8 cellular contexts compared by ENCODE assay signal in the genomic region with DNA sequence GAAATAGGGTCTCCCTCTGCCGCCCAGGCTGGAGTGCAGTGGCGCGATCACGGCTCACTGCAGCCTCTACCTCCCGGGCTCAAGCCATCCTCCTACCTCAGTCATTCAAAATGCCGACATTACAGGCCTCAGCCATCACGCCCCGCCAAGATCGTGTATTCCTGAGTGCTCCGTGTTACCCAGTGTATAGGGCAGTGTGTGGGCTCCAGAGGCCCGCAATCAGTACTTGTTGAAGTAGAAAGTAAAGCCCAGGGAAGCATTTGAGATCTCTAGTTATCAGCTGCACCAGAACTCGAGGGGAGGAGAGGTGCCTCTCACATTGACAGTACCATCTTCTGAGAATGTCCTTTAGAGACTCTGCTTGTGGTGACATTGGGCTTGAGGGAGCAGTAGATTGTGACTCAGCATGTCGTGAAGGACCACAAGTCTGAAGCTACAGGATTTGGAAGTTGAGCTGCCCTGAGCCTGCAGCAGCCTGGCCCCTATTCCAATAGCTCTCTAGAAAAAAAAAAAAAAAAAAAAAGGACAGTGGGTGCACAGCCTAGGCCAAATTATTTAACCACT. TPM values are rescaled to one million over a fixed set of nuclear protein-coding genes. Genes with fewer than 3 reads are reported as not detected.
DNase-seq lines count a peak whose midpoint lies in the region; FAIRE-seq and TF ChIP-seq lines count a peak whose summit lies in the region.

No MANE protein-coding gene starts in this region.

- H3K27me3 Mint-ChIP-seq in astrocyte (ENCODE audit: low read depth, unreplicated experiment) = peaks cover 2% of the 10 kb centered on the region

- peaks cover 1% of the 10 kb centered on the region for H3K36me3 Mint-ChIP-seq in astrocyte (ENCODE audit: low read depth, unreplicated experiment)

- H3K4me3 ChIP-seq in astrocyte (ENCODE audit: insufficient read depth, low read depth, low read length) = no peak overlapping the region
- H3K4me3 ChIP-seq in kidney (ENCODE audit: low read length in 2 of 2) = no peak overlapping the region

- DNase-seq in NOMO-1 treated with DMSO at 0.1 percent for 48 hours (lab: John Stamatoyannopoulos, UW; ENCODE audit: unreplicated experiment) (peak; percentile 17), NOMO-1 treated with dmso at 0.1 percent for 144 hours (lab: John Stamatoyannopoulos, UW; ENCODE audit: unreplicated experiment) (no peak), MV-4-11 (lab: John Stamatoyannopoulos, UW) (peak; percentile 56), astrocyte (ENCODE audit: low read depth) (no peak), posterior vena cava (ENCODE audit: low spot score) (peak; percentile 41), ureter (ENCODE audit: low spot score) (no peak), kidney (no peak), GM20000 (ENCODE audit: low spot score) (no peak)

- peak overlapping the region; percentile 92 for H3K4me2 ChIP-seq in astrocyte (ENCODE audit: low read length)

- H3K4me1 Mint-ChIP-seq in astrocyte (ENCODE audit: low read depth, unreplicated experiment) = peaks cover 4% of the 10 kb centered on the region

- no peak overlapping the region for H3K9ac ChIP-seq in astrocyte (ENCODE audit: low read length)
- no peak overlapping the region for H3K9ac ChIP-seq in kidney (ENCODE audit: low read length in 2 of 2)

- peak overlapping the region; percentile 4 for H3K27ac ChIP-seq in astrocyte (ENCODE audit: low read depth, low read length)
- H3K27ac ChIP-seq in kidney (ENCODE audit: low read depth in 2 of 2, low read length in 2 of 2) = no peak overlapping the region

- no peaks in the 10 kb centered on the region for H3K36me3 ChIP-seq in astrocyte (ENCODE audit: insufficient read depth, low read length)
- H3K36me3 ChIP-seq in kidney (ENCODE audit: control insufficient read depth in 1 of 2, insufficient read depth in 2 of 2, low read length in 2 of 2) = no peaks in the 10 kb centered on the region

- H3K9me3 ChIP-seq in astrocyte (ENCODE audit: insufficient read depth, low read depth, low read length) (no peaks in the 10 kb centered on the region), kidney (ENCODE audit: control insufficient read depth in 1 of 2, low read length in 2 of 2) (no peaks in the 10 kb centered on the region)

- H3K9me3 Mint-ChIP-seq in astrocyte (ENCODE audit: unreplicated experiment) = no peaks in the 10 kb centered on the region

- peak overlapping the region; percentile 56 for H2AFZ ChIP-seq in astrocyte (ENCODE audit: low read depth, low read length)

- H3K79me2 ChIP-seq in astrocyte (ENCODE audit: insufficient read depth, low read length) = peaks cover 29% of the 10 kb centered on the region

- H4K20me1 ChIP-seq in astrocyte (ENCODE audit: insufficient read depth, low read length) = peaks cover 11% of the 10 kb centered on the region

- peak overlapping the region; percentile 45 for H3K27ac Mint-ChIP-seq in astrocyte (ENCODE audit: unreplicated experiment)

- intact Hi-C loops in posterior vena cava (cut with DNase I) = no loop called here
- intact Hi-C loops in kidney (cut with DNase I) = no loop called here

- H3K4me3 Mint-ChIP-seq in astrocyte (ENCODE audit: unreplicated experiment) = peak overlapping the region; percentile 93

- H3K27me3 ChIP-seq in astrocyte (ENCODE audit: insufficient read depth, low read length) = no peaks in the 10 kb centered on the region

- H3K4me1 ChIP-seq in astrocyte (ENCODE audit: insufficient read depth, low read length) (peaks cover 15% of the 10 kb centered on the region), kidney (ENCODE audit: control insufficient read depth in 1 of 2, insufficient read depth in 1 of 2, low read depth in 1 of 2, low read length in 2 of 2) (peaks cover 0 to 5% of the 10 kb centered on the region in 2 donors)

- no peak for FAIRE-seq in astrocyte (lab: Jason Lieb, UNC)
- FAIRE-seq in kidney (lab: Jason Lieb, UNC) = no peak

- TF ChIP-seq CTCF in astrocyte (IDR thresholded peaks at IDR 0.05; ENCODE audit: insufficient read depth, low read depth, low read length) (no peak), kidney (IDR thresholded peaks at IDR 0.05; ENCODE audit: borderline replicate concordance, extremely low read depth, insufficient read depth) (no peak), GM20000 (IDR thresholded peaks at IDR 0.05; ENCODE audit: extremely low read depth, missing control alignments) (no peak)

RNA-seq across cellular contexts. Expression of a gene that starts 1.1 kb away (rescaled TPM):
- total RNA-seq in astrocyte (33.3 and 36.2 TPM in 2 replicates), posterior vena cava (10 to 100 TPM; 33.7 to 34.8 TPM), ureter (40.1 TPM), kidney (37.6 TPM)
- polyA plus RNA-seq in kidney (ENCODE audit: insufficient read depth, low read depth, low replicate concordance) = 39.9 TPM

RNA-seq across cellular contexts. Expression of a gene that starts 29.6 kb away (rescaled TPM):
- total RNA-seq in astrocyte (34.8 TPM in 2 replicates), posterior vena cava (10 to 100 TPM; 13.8 to 36.6 TPM), ureter (3.1 TPM), kidney (10.4 TPM)
- 1.5 TPM for polyA plus RNA-seq in kidney (ENCODE audit: insufficient read depth, low read depth, low replicate concordance)

RNA-seq across cellular contexts. Expression of a gene that starts 46.8 kb away (rescaled TPM):
- total RNA-seq in astrocyte (2.5 and 3.8 TPM in 2 replicates), posterior vena cava (1 to 10 TPM in 1 of 2 donors, under 1 TPM in 1; 0.83 to 1.6 TPM), ureter (1.9 TPM), kidney (2.0 TPM)
- polyA plus RNA-seq in kidney (ENCODE audit: insufficient read depth, low read depth, low replicate concordance) = 2.5 TPM

Comparison
In these comparisons a context has a peak if more than half of its experiments do, and no peak if none do; other contexts are left out.
1. DNase-seq: peak in NOMO-1 treated with DMSO at 0.1 percent for 48 hours (single experiment), MV-4-11 (single experiment) and posterior vena cava (single experiment); none in NOMO-1 treated with dmso at 0.1 percent for 144 hours (single experiment), astrocyte (single experiment), ureter (single experiment), kidney (single experiment) and GM20000 (single experiment).